In genomic region chr10:112006407-112006806, GRCh38 we compare ENCODE assay signal across 20 cellular contexts.
"Had no signal": no experiment of that assay in that cellular context is flagged by ENCODE, and none has a peak within 500 bp of the region (broad histone marks: within the 10 kb centered on the region; RNA-seq: fewer than 3 reads in every experiment).

No MANE protein-coding gene starts in this region.

- ATAC-seq: gastrocnemius medialis, heart right ventricle, left cardiac atrium, left lung, left ventricle myocardium superior, lower lobe of right lung, mucosa of descending colon had no signal

- DNase-seq: dermis blood vessel endothelial cell; dorsolateral prefrontal cortex; effector CD4-positive, alpha-beta T cell; effector memory CD4-positive, alpha-beta T cell; esophagus squamous epithelium; foreskin fibroblast; gastrocnemius medialis; glutamatergic neuron; head of caudate nucleus; heart right ventricle; hippocampal formation; left cardiac atrium; left lung; left ventricle myocardium superior; lower lobe of right lung; mesenchymal stem cell; mucosa of descending colon; naive B cell had no signal

- H3K36me3 ChIP-seq: esophagus squamous epithelium, gastrocnemius medialis, heart right ventricle, left lung, lower lobe of right lung had no signal

- H3K4me1 Mint-ChIP-seq: mesothelial cell of epicardium, naive B cell had no signal

- H3K4me3 Mint-ChIP-seq: mesothelial cell of epicardium, naive B cell had no signal

- H3K9me3 ChIP-seq: esophagus squamous epithelium, gastrocnemius medialis, heart right ventricle, left lung, lower lobe of right lung, mucosa of descending colon had no signal

- H3K36me3 Mint-ChIP-seq: mesothelial cell of epicardium, naive B cell had no signal

- H3K27me3 ChIP-seq: esophagus squamous epithelium, gastrocnemius medialis, left lung had no signal

- H3K4me3 ChIP-seq: coronary artery, dorsolateral prefrontal cortex, esophagus squamous epithelium, gastrocnemius medialis, heart right ventricle, left lung, lower lobe of right lung, mucosa of descending colon had no signal

- H3K4me1 ChIP-seq: esophagus squamous epithelium, gastrocnemius medialis, heart right ventricle, left lung, lower lobe of right lung had no signal

- H3K27ac ChIP-seq: coronary artery, dorsolateral prefrontal cortex, esophagus squamous epithelium, gastrocnemius medialis, heart right ventricle, left lung, lower lobe of right lung had no signal

- H3K27ac Mint-ChIP-seq: mesothelial cell of epicardium, naive B cell had no signal

- H3K27me3 Mint-ChIP-seq: naive B cell had no signal
